In the genomic region with DNA sequence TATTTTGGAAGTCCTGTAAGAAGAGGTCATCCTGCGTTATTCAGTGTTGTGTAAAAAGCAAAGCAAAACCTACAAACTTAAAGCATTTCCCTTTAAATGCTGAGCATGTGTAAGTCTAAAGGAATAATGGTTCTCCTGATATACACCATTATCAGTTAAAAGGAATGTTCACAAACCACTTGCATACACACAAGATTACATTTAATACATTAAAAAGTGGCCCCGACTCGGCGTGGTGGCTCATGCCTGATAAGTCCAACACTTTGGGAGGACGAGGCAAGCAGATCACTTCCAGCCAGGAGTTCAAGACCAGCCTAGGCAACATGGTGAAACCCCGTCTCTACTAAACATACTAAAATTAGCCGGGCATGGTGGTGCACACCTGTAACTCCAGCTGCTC, we compare ENCODE assay signal across 19 cellular contexts.
"Had no signal": no experiment of that assay in that cellular context is flagged by ENCODE, and none has a peak within 500 bp of the region (broad histone marks: within the 10 kb centered on the region; RNA-seq: fewer than 3 reads in every experiment).

No MANE protein-coding gene starts in this region.

- H3K27ac ChIP-seq: coronary artery, esophagus muscularis mucosa, gastrocnemius medialis, heart right ventricle, left lung, lower lobe of right lung had no signal

- H3K36me3 ChIP-seq: gastrocnemius medialis, lower lobe of right lung had no signal

- H3K27me3 ChIP-seq: dorsolateral prefrontal cortex, esophagus muscularis mucosa, gastrocnemius medialis, heart right ventricle, left lung had no signal

- H3K9me3 ChIP-seq: esophagus muscularis mucosa, gastrocnemius medialis, heart right ventricle, left lung, lower lobe of right lung had no signal

- H3K4me3 ChIP-seq: coronary artery, dorsolateral prefrontal cortex, esophagus muscularis mucosa, gastrocnemius medialis, heart right ventricle, left lung, lower lobe of right lung had no signal

- ATAC-seq: gastrocnemius medialis; heart right ventricle; left cardiac atrium; left lung; left ventricle myocardium superior; lower lobe of right lung; naive thymus-derived CD4-positive, alpha-beta T cell had no signal

- DNase-seq: dermis blood vessel endothelial cell; dorsolateral prefrontal cortex; effector CD4-positive, alpha-beta T cell; effector memory CD4-positive, alpha-beta T cell; foreskin fibroblast; foreskin melanocyte; gastrocnemius medialis; glutamatergic neuron; heart right ventricle; hippocampal formation; left cardiac atrium; left lung; left ventricle myocardium superior; lower lobe of right lung; mesenchymal stem cell; midbrain; naive thymus-derived CD4-positive, alpha-beta T cell had no signal

- H3K4me1 ChIP-seq: esophagus muscularis mucosa, left lung, lower lobe of right lung had no signal
